In genomic region chr12:98397323-98398105, GRCh38 we compare ENCODE assay signal across 8 cellular contexts.
DNase-seq lines count a peak whose midpoint lies in the region; ATAC-seq and TF ChIP-seq lines count a peak whose summit lies in the region.

No MANE protein-coding gene starts in this region.

- H3K9me3 Mint-ChIP-seq in activated T-cell treated with anti-CD3 and anti-CD28 coated beads, Interleukin-2, amount 50 U/mL, for 4 hours = no peaks in the 10 kb centered on the region
- no peaks in the 10 kb centered on the region for H3K9me3 Mint-ChIP-seq in naive thymus-derived CD4-positive, alpha-beta T cell
- H3K9me3 Mint-ChIP-seq in stimulated activated memory B cell treated with anti-CD40 and anti-IgM and Interleukin-4, amounts not matched to agents 10 μg/mL and 1 μg/mL and 100 μg/mL, for 72 hours = no peaks in the 10 kb centered on the region

- peaks cover 18% of the 10 kb centered on the region for H3K4me1 ChIP-seq in OCI-LY3 (ENCODE audit: low read length)
- H3K4me1 ChIP-seq in naive thymus-derived CD4-positive, alpha-beta T cell (ENCODE audit: control insufficient read depth in 2 of 2, insufficient read depth in 2 of 2, low read length in 2 of 2) = peaks cover 0 to 11% of the 10 kb centered on the region in 2 donors

- H3K79me2 ChIP-seq in OCI-LY3 (ENCODE audit: low read length) = no peaks in the 10 kb centered on the region

- H3K4me3 Mint-ChIP-seq in activated T-cell treated with anti-CD3 and anti-CD28 coated beads, Interleukin-2, amount 50 U/mL, for 4 hours = peak overlapping the region; percentile 80
- peak overlapping the region; percentile 79 to 89 (median 86) for H3K4me3 Mint-ChIP-seq in naive thymus-derived CD4-positive, alpha-beta T cell
- H3K4me3 Mint-ChIP-seq in stimulated activated memory B cell treated with anti-CD40 and anti-IgM and Interleukin-4, amounts not matched to agents 10 μg/mL and 1 μg/mL and 100 μg/mL, for 72 hours = peak overlapping the region; percentile 84

- H3K27me3 ChIP-seq in OCI-LY3 (ENCODE audit: low read depth, low read length) = peaks cover 4% of the 10 kb centered on the region; the same call in 1 of the 2 replicates
- no peaks in the 10 kb centered on the region for H3K27me3 ChIP-seq in naive thymus-derived CD4-positive, alpha-beta T cell (ENCODE audit: control insufficient read depth in 2 of 2, insufficient read depth in 2 of 2, low read length in 2 of 2)

- H3K27ac ChIP-seq in OCI-LY3 (ENCODE audit: low read length) = no peak overlapping the region
- peak overlapping the region; percentile 11 for H3K27ac ChIP-seq in naive thymus-derived CD4-positive, alpha-beta T cell (ENCODE audit: low read depth, low read length)

- H3K36me3 ChIP-seq in OCI-LY3 (replicated peaks; ENCODE audit: low read depth, low read length) = no peaks in the 10 kb centered on the region
- no peaks in the 10 kb centered on the region for H3K36me3 ChIP-seq in naive thymus-derived CD4-positive, alpha-beta T cell (ENCODE audit: control insufficient read depth in 2 of 3, insufficient read depth in 3 of 3, low read length in 3 of 3)

- no peaks in the 10 kb centered on the region for H4K20me1 ChIP-seq in OCI-LY3 (ENCODE audit: insufficient read depth, low read length)

- peaks cover 28% of the 10 kb centered on the region for H3K4me1 Mint-ChIP-seq in activated T-cell treated with anti-CD3 and anti-CD28 coated beads, Interleukin-2, amount 50 U/mL, for 4 hours (ENCODE audit: low read depth)
- H3K4me1 Mint-ChIP-seq in naive thymus-derived CD4-positive, alpha-beta T cell = peaks cover 11 to 31% (median 17%) of the 10 kb centered on the region in 7 donors
- peaks cover 25% of the 10 kb centered on the region for H3K4me1 Mint-ChIP-seq in stimulated activated memory B cell treated with anti-CD40 and anti-IgM and Interleukin-4, amounts not matched to agents 10 μg/mL and 1 μg/mL and 100 μg/mL, for 72 hours

- H3K27me3 Mint-ChIP-seq in activated T-cell treated with anti-CD3 and anti-CD28 coated beads, Interleukin-2, amount 50 U/mL, for 4 hours (ENCODE audit: low read depth) = no peaks in the 10 kb centered on the region
- peaks cover 0 to 7% (median 0%) of the 10 kb centered on the region in 5 donors for H3K27me3 Mint-ChIP-seq in naive thymus-derived CD4-positive, alpha-beta T cell
- no peaks in the 10 kb centered on the region for H3K27me3 Mint-ChIP-seq in stimulated activated memory B cell treated with anti-CD40 and anti-IgM and Interleukin-4, amounts not matched to agents 10 μg/mL and 1 μg/mL and 100 μg/mL, for 72 hours

- peak overlapping the region; percentile 69 for H3K4me2 ChIP-seq in OCI-LY3 (ENCODE audit: low read length)

- peak; percentile 89 for TF ChIP-seq CTCF in OCI-LY3 (IDR thresholded peaks at IDR 0.05; ENCODE audit: low read depth, low read length)

- peak overlapping the region; percentile 98 for H2AFZ ChIP-seq in OCI-LY3 (ENCODE audit: low read depth, low read length)

- intact Hi-C loops in naive thymus-derived CD4-positive, alpha-beta T cell (cut with micrococcal nuclease) = loop anchor here (1.0 to 10.0 kb wide), 16 partner anchors 23 to 1819 kb away; partner anchors contain the start of gene NEDD1 (in 2 of the 2)

- H3K9me3 ChIP-seq in OCI-LY3 (ENCODE audit: insufficient read depth, low read length) = no peaks in the 10 kb centered on the region
- no peaks in the 10 kb centered on the region for H3K9me3 ChIP-seq in naive thymus-derived CD4-positive, alpha-beta T cell (ENCODE audit: control insufficient read depth in 2 of 3, low read length in 3 of 3)

- CTCF ChIA-PET in naive thymus-derived CD4-positive, alpha-beta T cell (lab: Charles Lee) = interaction anchor here (0.6 to 1.4 kb wide), 4 partner anchors 135 to 1880 kb away, joined by 3 to 5 read pairs (median 4); no protein-coding TSS in a partner anchor

- H3K36me3 Mint-ChIP-seq in activated T-cell treated with anti-CD3 and anti-CD28 coated beads, Interleukin-2, amount 50 U/mL, for 4 hours (ENCODE audit: insufficient read depth) = no peaks in the 10 kb centered on the region
- H3K36me3 Mint-ChIP-seq in naive thymus-derived CD4-positive, alpha-beta T cell = no peaks in the 10 kb centered on the region
- no peaks in the 10 kb centered on the region for H3K36me3 Mint-ChIP-seq in stimulated activated memory B cell treated with anti-CD40 and anti-IgM and Interleukin-4, amounts not matched to agents 10 μg/mL and 1 μg/mL and 100 μg/mL, for 72 hours

- DNase-seq in DMS53 (lab: John Stamatoyannopoulos, UW) = peak; percentile 92
- peak; percentile 43 for DNase-seq in HuH-7.5 (ENCODE audit: low spot score)
- peak; percentile 76 for DNase-seq in activated T-cell treated with anti-CD3 and anti-CD28 coated beads, Interleukin-2, amount 50 U/mL, for 4 hours
- DNase-seq in fibroblast of gingiva (ENCODE audit: low read depth) = peak; percentile 61
- peak; percentile 65 to 81 (median 78) for DNase-seq in naive thymus-derived CD4-positive, alpha-beta T cell

- ATAC-seq in GM21576 (IDR thresholded peaks at IDR 0.05; ENCODE audit: unreplicated experiment) = peak; percentile 89
- ATAC-seq in activated T-cell treated with anti-CD3 and anti-CD28 coated beads, Interleukin-2, amount 50 U/mL, for 4 hours = peak; percentile 88 to 93
- ATAC-seq in naive thymus-derived CD4-positive, alpha-beta T cell = peak; percentile 98
- peak; percentile 85 for ATAC-seq in stimulated activated memory B cell treated with anti-CD40 and anti-IgM and Interleukin-4, amounts not matched to agents 10 μg/mL and 1 μg/mL and 100 μg/mL, for 72 hours

- peak overlapping the region; percentile 73 for H3K4me3 ChIP-seq in OCI-LY3 (ENCODE audit: low read length)
- H3K4me3 ChIP-seq in naive thymus-derived CD4-positive, alpha-beta T cell (ENCODE audit: low read length) = peak overlapping the region; percentile 76

- H3K9ac ChIP-seq in OCI-LY3 (ENCODE audit: low read length) = peak overlapping the region; percentile 32

- POLR2A ChIA-PET in naive thymus-derived CD4-positive, alpha-beta T cell (lab: Charles Lee) = no interaction called here

- peak overlapping the region; percentile 3 to 84 (median 58) for H3K27ac Mint-ChIP-seq in naive thymus-derived CD4-positive, alpha-beta T cell
- H3K27ac Mint-ChIP-seq in stimulated activated memory B cell treated with anti-CD40 and anti-IgM and Interleukin-4, amounts not matched to agents 10 μg/mL and 1 μg/mL and 100 μg/mL, for 72 hours = peak overlapping the region; percentile 64
